In the genomic region with DNA sequence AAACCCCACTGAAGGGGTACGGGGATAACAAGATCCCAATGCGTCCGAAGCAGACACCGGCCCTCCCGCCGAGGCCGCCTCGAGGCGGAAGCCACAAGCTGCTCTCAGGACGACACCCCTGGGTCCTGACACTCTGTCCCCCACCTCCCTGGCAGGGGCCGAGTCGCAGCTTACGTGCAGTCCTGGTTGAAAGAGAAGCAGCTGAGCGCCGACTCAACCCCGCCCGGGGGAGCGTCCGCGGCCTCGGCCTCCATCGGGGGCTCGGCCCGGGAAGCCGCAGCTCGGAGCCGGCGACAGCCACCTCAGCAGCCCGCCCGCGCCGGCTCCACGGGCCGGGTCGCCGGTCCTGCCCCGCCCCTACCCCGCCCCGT, we compare ENCODE assay signal across 8 cellular contexts. TPM values are rescaled to one million over a fixed set of nuclear protein-coding genes. Genes with fewer than 3 reads are reported as not detected.
DNase-seq lines count a peak whose midpoint lies in the region; ATAC-seq and TF ChIP-seq lines count a peak whose summit lies in the region.

A gene with protein sequence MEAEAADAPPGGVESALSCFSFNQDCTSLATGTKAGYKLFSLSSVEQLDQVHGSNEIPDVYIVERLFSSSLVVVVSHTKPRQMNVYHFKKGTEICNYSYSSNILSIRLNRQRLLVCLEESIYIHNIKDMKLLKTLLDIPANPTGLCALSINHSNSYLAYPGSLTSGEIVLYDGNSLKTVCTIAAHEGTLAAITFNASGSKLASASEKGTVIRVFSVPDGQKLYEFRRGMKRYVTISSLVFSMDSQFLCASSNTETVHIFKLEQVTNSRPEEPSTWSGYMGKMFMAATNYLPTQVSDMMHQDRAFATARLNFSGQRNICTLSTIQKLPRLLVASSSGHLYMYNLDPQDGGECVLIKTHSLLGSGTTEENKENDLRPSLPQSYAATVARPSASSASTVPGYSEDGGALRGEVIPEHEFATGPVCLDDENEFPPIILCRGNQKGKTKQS (minus strand): TSS at position 329 of the 371 bp plus-strand sequence. CDS start 75 bp downstream, at position 254.

- TF ChIP-seq CTCF in LNCaP clone FGC (IDR thresholded peaks at IDR 0.05; ENCODE audit: control insufficient read depth, extremely low read depth, insufficient read depth): no peak
- no peak for TF ChIP-seq CTCF in mammary epithelial cell (conservative IDR thresholded peaks at IDR 0.05 in 1 of 2, IDR thresholded peaks at IDR 0.05 in 1 of 2; ENCODE audit: extremely low read depth in 1 of 2, insufficient read depth in 1 of 2, low read depth in 1 of 2, low read length in 2 of 2)
- TF ChIP-seq CTCF in lower leg skin (IDR thresholded peaks at IDR 0.05): no peak

- H4K20me1 ChIP-seq in GM23248 (ENCODE audit: insufficient read depth) (0 out of 2 replicates have a peak, but pooled peaks cover 3% of the 10 kb centered on the region), mammary epithelial cell (ENCODE audit: insufficient read depth, low read length) (no peaks in the 10 kb centered on the region)

- no TSS peak for BruUV-seq in mammary epithelial cell (replicated peaks; lab: Mats Ljungman, UMichigan)

- dilution Hi-C loops in mammary epithelial cell (cut with HindIII; ENCODE audit: low sequenced_read_pairs): no loop called here

- ATAC-seq in GM18508 (IDR thresholded peaks at IDR 0.05; ENCODE audit: insufficient read depth, unreplicated experiment): peak; percentile 8

- H3K9me2 ChIP-seq in GM23248 (ENCODE audit: insufficient read depth): no peaks in the 10 kb centered on the region

- peak within 1 kb of the TSS; percentile 99 for H3K9ac ChIP-seq in GM23248
- H3K9ac ChIP-seq in mammary epithelial cell (ENCODE audit: insufficient read depth, low read length): peak within 1 kb of the TSS; percentile 90

- DNase-seq in GM23248: no peak
- no peak for DNase-seq in LNCaP clone FGC (ENCODE audit: low read depth)
- DNase-seq in mammary epithelial cell: no peak
- DNase-seq in lower leg skin (ENCODE audit: low spot score in 2 of 2): peak in 1 of 2 donors; percentile 92
- DNase-seq in stimulated activated CD4-positive, alpha-beta T cell treated with anti-CD3 and anti-CD28 coated beads, Interleukin-4, amount 100 ng/mL, for 1 hour: no peak
- DNase-seq in T-helper 9 cell: no peak

- H3K9me3 ChIP-seq in GM23248 (ENCODE audit: low read depth) (no peaks in the 10 kb centered on the region), mammary epithelial cell (replicated peaks; ENCODE audit: insufficient read depth, low read length) (no peaks in the 10 kb centered on the region)

- peaks cover 6% of the 10 kb centered on the region; the same call in 1 of the 2 replicates for H3K36me3 ChIP-seq in GM23248 (ENCODE audit: low read depth)
- H3K36me3 ChIP-seq in mammary epithelial cell (ENCODE audit: insufficient read depth, low read length): no peaks in the 10 kb centered on the region

- H3K27me3 ChIP-seq in GM23248 (replicated peaks; ENCODE audit: insufficient read depth): no peaks in the 10 kb centered on the region
- no peaks in the 10 kb centered on the region for H3K27me3 ChIP-seq in mammary epithelial cell (ENCODE audit: insufficient read depth, low read length)

- in situ Hi-C loops in GM23248 (cut with MboI): no loop called here
- in situ Hi-C loops in mammary epithelial cell (cut with MboI; ENCODE audit: low sequenced_read_pairs in 2 of 2): loop anchor here in 1 of 2 donors (10.0 to 25.0 kb wide), 2 partner anchors 202 to 495 kb away; no protein-coding TSS in a partner anchor

- H2AFZ ChIP-seq in GM23248: peak within 1 kb of the TSS; percentile 86
- H2AFZ ChIP-seq in mammary epithelial cell (ENCODE audit: low read depth, low read length): peak within 1 kb of the TSS; percentile 88

- intact Hi-C loops in mammary epithelial cell (cut with micrococcal nuclease): loop anchor here (2.0 to 10.0 kb wide), 4 partner anchors 56 to 562 kb away; a partner anchor contains a TSS
- intact Hi-C loops in lower leg skin (cut with DNase I; ENCODE audit: low total_unique reads): no loop called here

- H3K4me2 ChIP-seq in GM23248 (ENCODE audit: unreplicated experiment) (peak within 1 kb of the TSS; percentile 96), mammary epithelial cell (ENCODE audit: insufficient read depth, low read depth, low read length) (peak within 1 kb of the TSS; percentile 82)

- peak in 1 of 2 donors; percentile 54 for TF ChIP-seq POLR2A in lower leg skin (IDR thresholded peaks at IDR 0.05)

- H3K4me1 ChIP-seq in GM23248 (ENCODE audit: insufficient read depth) (peaks cover 16% of the 10 kb centered on the region), mammary epithelial cell (ENCODE audit: insufficient read depth, low read length) (peaks cover 30% of the 10 kb centered on the region)

- H3F3A ChIP-seq in GM23248 (ENCODE audit: insufficient read depth): peaks cover 36% of the 10 kb centered on the region

- CTCF ChIA-PET in mammary epithelial cell (lab: Charles Lee; ENCODE audit: low non-redundant PET): no interaction called here

- H3K4me3 ChIP-seq in GM23248 (peak within 1 kb of the TSS; percentile 80), LNCaP clone FGC (ENCODE audit: low read depth, low read length) (peak within 1 kb of the TSS; percentile 57), mammary epithelial cell (replicated peaks in 1 of 3; ENCODE audit: insufficient read depth in 1 of 3, low read depth in 2 of 3, low read length in 3 of 3) (peak within 1 kb of the TSS; percentile 47 to 89 (median 81)), lower leg skin (ENCODE audit: low read depth, poor library complexity, severe bottlenecking) (peak within 1 kb of the TSS; percentile 61)

- WGBS in GM23248 (ENCODE audit: low coverage in 1 of 2, low lambda C conversion rate in 2 of 2, missing lambda C conversion rate in 2 of 2), 2 experiments: 0 to 1% methylated on average over 6 to 17 of the region's 39 CpGs
- WGBS in mammary epithelial cell (ENCODE audit: low coverage, missing lambda C conversion rate): 0% methylated on average over 2 of the region's 39 CpGs
- WGBS in lower leg skin, 2 donors: 0 to 1% methylated on average over 16 to 30 of the region's 39 CpGs

- H3K27ac ChIP-seq in GM23248 (peak within 1 kb of the TSS; percentile 99), mammary epithelial cell (ENCODE audit: insufficient read depth, low read depth, low read length) (peak within 1 kb of the TSS; percentile 96), temporal lobe (ENCODE audit: low read depth, low read length) (peak within 1 kb of the TSS; percentile 87)

- H3K79me2 ChIP-seq in GM23248 (ENCODE audit: insufficient read depth) (peaks cover 33% of the 10 kb centered on the region), mammary epithelial cell (ENCODE audit: insufficient read depth, low read length) (peaks cover 11% of the 10 kb centered on the region)

RNA-seq across cellular contexts. Expression of the gene that starts here (rescaled TPM):
- total RNA-seq in GM23248 (2014; rRNA removed; shearing (Covaris generic)): 82.0 and 91.4 TPM in 2 replicates
- polyA plus RNA-seq in GM23248 (2016; fragmentation: Nextera tagmentation; extraction: Ambion mirVana) (99.1 and 100 TPM in 2 replicates), mammary epithelial cell (40.2 TPM)
- total RNA-seq in mammary epithelial cell (10 to 100 TPM; 44.9 to 79.0 TPM), lower leg skin (10 to 100 TPM; 21.7 to 64.3 (median 38.2) TPM), temporal lobe (8.1 TPM)
- 61.3 TPM for polyA minus RNA-seq in mammary epithelial cell
